In genomic region chr4:72887152-72887551, GRCh38 we compare ENCODE assay signal across 2 cellular contexts.
TF ChIP-seq lines count a peak whose summit lies in the region.

No MANE protein-coding gene starts in this region.

TF ChIP-seq in GM23338, 12 proteins besides CTCF, POLR2A, EP300 and RAD21 (continued from another document):
- TF ChIP-seq ZNF462 (CRISPR knock-in tag; IDR thresholded peaks at IDR 0.05) (no peak), ETS1 (IDR thresholded peaks at IDR 0.05) (no peak), STAT1 (IDR thresholded peaks at IDR 0.05; ENCODE audit: unreplicated experiment) (no peak), REST (IDR thresholded peaks at IDR 0.05; ENCODE audit: unreplicated experiment) (no peak), EZH2phosphoT487 (IDR thresholded peaks at IDR 0.05; ENCODE audit: unreplicated experiment) (no peak), NANOG (IDR thresholded peaks at IDR 0.05; ENCODE audit: borderline replicate concordance) (no peak)
TF ChIP-seq in GM23338: peak in this region for 0.

TF ChIP-seq in WTC11, 78 proteins besides CTCF, POLR2A, EP300 and RAD21 (continued from another document):
- TF ChIP-seq CDX4 (CRISPR knock-in tag; IDR thresholded peaks at IDR 0.05; ENCODE audit: borderline replicate concordance) (no peak), MAX (CRISPR knock-in tag; IDR thresholded peaks at IDR 0.05) (no peak), CREM (CRISPR knock-in tag; IDR thresholded peaks at IDR 0.05) (no peak), RELA (CRISPR knock-in tag; IDR thresholded peaks at IDR 0.05; ENCODE audit: borderline replicate concordance) (no peak)
